22 cellular contexts compared by ENCODE assay signal in the genomic region with DNA sequence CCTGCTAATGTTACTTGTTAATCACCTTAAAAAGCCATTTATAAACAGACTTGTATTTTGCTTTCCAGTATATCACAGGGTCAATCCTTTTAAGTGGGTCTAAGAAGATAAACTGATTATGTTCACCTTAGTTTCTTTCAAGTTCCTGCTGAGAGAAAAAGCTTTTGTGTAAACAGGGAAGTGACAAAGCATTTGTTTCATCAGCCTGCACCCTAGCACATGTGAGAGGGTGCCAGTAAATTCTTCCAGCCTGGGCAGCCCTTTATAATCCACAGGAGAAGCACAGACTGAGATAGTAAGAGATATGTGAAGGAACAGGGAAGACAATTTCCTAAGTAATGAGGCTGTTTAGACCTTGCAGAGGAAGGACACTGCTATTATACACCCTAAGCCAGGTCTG.
DNase-seq lines count a peak whose midpoint lies in the region; ATAC-seq and TF ChIP-seq lines count a peak whose summit lies in the region.
"Had no signal": no experiment of that assay in that cellular context is flagged by ENCODE, and none has a peak within 500 bp of the region (broad histone marks: within the 10 kb centered on the region; RNA-seq: fewer than 3 reads in every experiment).

No MANE protein-coding gene starts in this region.

- no peaks in the 10 kb centered on the region for H3K4me1 Mint-ChIP-seq in WTC11

- H3K4me3 Mint-ChIP-seq in WTC11, result no peak overlapping the region
- H3K4me3 Mint-ChIP-seq: CD4-positive, alpha-beta T cell; endodermal cell; T-helper 2 cell treated with Interferon-gamma antibody and Interleukin-4, amounts not matched to agents 5 μg/mL and 100 μg/mL, for 36 hours had no signal

- H3K27ac Mint-ChIP-seq in WTC11, result no peak overlapping the region
- H3K27ac Mint-ChIP-seq: activated naive CD4-positive, alpha-beta T cell treated with anti-CD3 and anti-CD28 coated beads, Interleukin-2, amount 50 U/mL, for 72 hours; CD4-positive, alpha-beta T cell; endodermal cell; T-helper 2 cell treated with Interferon-gamma antibody and Interleukin-4, amounts not matched to agents 5 μg/mL and 100 μg/mL, for 36 hours had no signal

- no peaks in the 10 kb centered on the region for H3K36me3 Mint-ChIP-seq in WTC11
- H3K36me3 Mint-ChIP-seq: activated naive CD4-positive, alpha-beta T cell treated with anti-CD3 and anti-CD28 coated beads, Interleukin-2, amount 50 U/mL, for 72 hours had no signal

- POLR2A ChIA-PET in WTC11 (lab: Charles Lee), result no interaction called here

- no peak for ATAC-seq in WTC11
- ATAC-seq in HG03460 (IDR thresholded peaks at IDR 0.05; ENCODE audit: unreplicated experiment), result no peak
- ATAC-seq: activated naive CD4-positive, alpha-beta T cell treated with anti-CD3 and anti-CD28 coated beads, Interleukin-2, amount 50 U/mL, for 72 hours had no signal

- H3K9me3 Mint-ChIP-seq in WTC11, result peaks cover 13% of the 10 kb centered on the region
- H3K9me3 Mint-ChIP-seq: activated naive CD4-positive, alpha-beta T cell treated with anti-CD3 and anti-CD28 coated beads, Interleukin-2, amount 50 U/mL, for 72 hours; CD4-positive, alpha-beta T cell; T-helper 2 cell treated with Interferon-gamma antibody and Interleukin-4, amounts not matched to agents 5 μg/mL and 100 μg/mL, for 36 hours had no signal

- CTCF ChIA-PET in WTC11 (lab: Charles Lee), result interaction anchor here (1.6 kb wide), 1 partner anchor 22 kb away, joined by 4 read pairs; no protein-coding TSS in a partner anchor

- peak; percentile 45 to 75 for DNase-seq in NCI-H524 (lab: John Stamatoyannopoulos, UW)
- no peak for DNase-seq in NCI-H524 treated with DMSO at 0.1 percent for 48 hours (lab: John Stamatoyannopoulos, UW)
- peak; percentile 47 for DNase-seq in LoVo (ENCODE audit: low spot score)
- DNase-seq in WTC11 (ENCODE audit: low spot score), result no peak
- peak; percentile 45 for DNase-seq in renal cortical epithelial cell (ENCODE audit: low read depth)
- DNase-seq in GM03348 (ENCODE audit: low spot score), result no peak
- DNase-seq in NOMO-1 treated with dmso at 0.1 percent for 144 hours (lab: John Stamatoyannopoulos, UW; ENCODE audit: unreplicated experiment), result no peak
- DNase-seq: activated CD4-positive, alpha-beta T cell treated with anti-CD3 and anti-CD28 coated beads for 1 hour; activated CD8-positive, alpha-beta memory T cell treated with anti-CD3 and anti-CD28 coated beads for 24 hours; activated T-cell treated with anti-CD3 and anti-CD28 coated beads, Interleukin-2, amount 50 U/mL, for 48 hours; CD4-positive, alpha-beta T cell; endodermal cell; head of caudate nucleus; left ventricle myocardium inferior; NCI-H1694 treated with DMSO at 0.1 percent for 48 hours; NCI-H526 treated with DMSO at 0.1 percent for 48 hours; Peyer's patch; substantia nigra; uterus had no signal

- no peaks in the 10 kb centered on the region for H3K27me3 Mint-ChIP-seq in WTC11 (ENCODE audit: low read depth)
- H3K27me3 Mint-ChIP-seq: CD4-positive, alpha-beta T cell had no signal

- no peak for TF ChIP-seq CTCF in WTC11 (IDR thresholded peaks at IDR 0.05)

TF ChIP-seq in WTC11, 78 proteins besides CTCF, POLR2A, EP300 and RAD21:
- no peak for TF ChIP-seq NFE2L1 (CRISPR knock-in tag; IDR thresholded peaks at IDR 0.05)
- TF ChIP-seq GABPB1 (CRISPR knock-in tag; IDR thresholded peaks at IDR 0.05), result peak; percentile 55; the same call in 1 of the 2 replicates
- TF ChIP-seq, protein P1, sequence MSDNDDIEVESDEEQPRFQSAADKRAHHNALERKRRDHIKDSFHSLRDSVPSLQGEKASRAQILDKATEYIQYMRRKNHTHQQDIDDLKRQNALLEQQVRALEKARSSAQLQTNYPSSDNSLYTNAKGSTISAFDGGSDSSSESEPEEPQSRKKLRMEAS (CRISPR knock-in tag; IDR thresholded peaks at IDR 0.05), result no peak
- TF ChIP-seq FOXK1 (CRISPR knock-in tag; IDR thresholded peaks at IDR 0.05), result no peak

Comparison
In these comparisons a context has a peak if more than half of its experiments do, and no peak if none do; other contexts are left out.
1. DNase-seq: peak in NCI-H524 (2 of 2), LoVo (single experiment) and renal cortical epithelial cell (single experiment); none in NCI-H524 treated with DMSO at 0.1 percent for 48 hours (single experiment), WTC11 (single experiment), GM03348 (single experiment) and NOMO-1 treated with dmso at 0.1 percent for 144 hours (single experiment).